In genomic region chr10:43421201-43421507, GRCh38 we compare ENCODE assay signal across 8 cellular contexts. TPM values are rescaled to one million over a fixed set of nuclear protein-coding genes. Genes with fewer than 3 reads are reported as not detected.
DNase-seq lines count a peak whose midpoint lies in the region; ATAC-seq, FAIRE-seq and TF ChIP-seq lines count a peak whose summit lies in the region.

No MANE protein-coding gene starts in this region.

- peak overlapping the region; percentile 95 to 97 for H3K27ac ChIP-seq in small intestine (ENCODE audit: low read depth in 1 of 2, low read length in 1 of 2)

- H3K27me3 Mint-ChIP-seq in T-helper 17 cell = no peaks in the 10 kb centered on the region

- H3K4me3 Mint-ChIP-seq in T-helper 17 cell = peak overlapping the region; percentile 89

- H3K4me3 ChIP-seq in foreskin fibroblast (ENCODE audit: low read depth in 1 of 2, low read length in 2 of 2) (peak overlapping the region; percentile 53 to 64), small intestine (ENCODE audit: low read depth in 1 of 2, low read length in 2 of 2) (peak overlapping the region; percentile 40 to 49)

- FAIRE-seq in small intestine (lab: Jason Lieb, UNC) = no peak

- H3K27ac Mint-ChIP-seq in T-helper 17 cell = peak overlapping the region; percentile 97

- no peaks in the 10 kb centered on the region for H3K9me3 ChIP-seq in T-helper 17 cell (ENCODE audit: control insufficient read depth, low read length, poor library complexity, severe bottlenecking)
- H3K9me3 ChIP-seq in small intestine (ENCODE audit: control insufficient read depth, low read depth) = no peaks in the 10 kb centered on the region

- DNase-seq in T-helper 17 cell (no peak), foreskin fibroblast (no peak), small intestine (no peak), COR-L47 (lab: John Stamatoyannopoulos, UW) (no peak), RKO (ENCODE audit: low spot score) (no peak), kidney glomerular epithelial cell (lab: John Stamatoyannopoulos, UW) (no peak)

- no peaks in the 10 kb centered on the region for H3K36me3 Mint-ChIP-seq in T-helper 17 cell (ENCODE audit: low read depth)

- H3K4me1 ChIP-seq in small intestine (ENCODE audit: control insufficient read depth in 2 of 2, insufficient read depth in 1 of 2, low read depth in 1 of 2, low read length in 1 of 2) = peaks cover 2 to 3% of the 10 kb centered on the region in 2 donors

- peaks cover 18% of the 10 kb centered on the region for H3K4me1 Mint-ChIP-seq in T-helper 17 cell

- 11 to 19% (median 13%) methylated on average over 4 of the region's 4 CpGs for WGBS in small intestine, 3 donors

- ATAC-seq in GM19455 (IDR thresholded peaks at IDR 0.05; ENCODE audit: unreplicated experiment) (peak; percentile 6), T-helper 17 cell (no peak), HG02678 (IDR thresholded peaks at IDR 0.05; ENCODE audit: unreplicated experiment) (no peak)

- no peak for TF ChIP-seq CTCF in foreskin fibroblast (IDR thresholded peaks at IDR 0.05; ENCODE audit: low read depth, low read length)

- no peaks in the 10 kb centered on the region for H3K36me3 ChIP-seq in small intestine (ENCODE audit: control insufficient read depth in 2 of 2, insufficient read depth in 2 of 2, low read length in 2 of 2)

- no peaks in the 10 kb centered on the region for H3K27me3 ChIP-seq in small intestine (ENCODE audit: control insufficient read depth in 2 of 2, insufficient read depth in 2 of 2, low read length in 2 of 2)

RNA-seq across cellular contexts. Expression of gene HNRNPF, which starts 12.2 kb away (rescaled TPM):
- 100 to 1,000 TPM; 131 to 144 TPM for total RNA-seq in T-helper 17 cell
- 100 to 1,000 TPM; 138 to 194 (median 158) TPM for polyA plus RNA-seq in small intestine

RNA-seq across cellular contexts. Expression of gene ZNF487, which starts 15.8 kb away (rescaled TPM):
- total RNA-seq in T-helper 17 cell = 1 to 10 TPM; 7.9 to 8.7 TPM
- polyA plus RNA-seq in small intestine = 10 to 100 TPM in 2 of 3 donors, 1 to 10 TPM in 1; 5.0 to 17.4 (median 11.3) TPM

RNA-seq across cellular contexts. Expression of gene FXYD4, which starts 49.7 kb away (rescaled TPM):
- not detected for total RNA-seq in T-helper 17 cell
- under 1 TPM in 1 of 3 donors, not detected in 2; 0.10 TPM for polyA plus RNA-seq in small intestine
